Comparison of ENCODE assay signal across 8 cellular contexts in genomic region chrX:107628662-107629532, GRCh38. TPM values are rescaled to one million over a fixed set of nuclear protein-coding genes. Genes with fewer than 3 reads are reported as not detected.
DNase-seq lines count a peak whose midpoint lies in the region; ATAC-seq and TF ChIP-seq lines count a peak whose summit lies in the region.

No MANE protein-coding gene starts in this region.

- H3K4me3 ChIP-seq in endodermal cell (ENCODE audit: low read length) = peak overlapping the region; percentile 91
- peak overlapping the region; percentile 73 to 80 for H3K4me3 ChIP-seq in mucosa of rectum (ENCODE audit: low read length in 2 of 2)

- H3K27ac ChIP-seq in endodermal cell (ENCODE audit: low read depth, low read length) = peak overlapping the region; percentile 68
- H3K27ac ChIP-seq in mucosa of rectum (ENCODE audit: low read depth in 2 of 2, low read length in 2 of 2) = peak overlapping the region; percentile 55 to 57

- H3K36me3 ChIP-seq in endodermal cell (ENCODE audit: control insufficient read depth, insufficient read depth, low read length) (no peaks in the 10 kb centered on the region), mucosa of rectum (ENCODE audit: control insufficient read depth in 2 of 2, insufficient read depth in 2 of 2, low read length in 2 of 2) (no peaks in the 10 kb centered on the region)

- peaks cover 9% of the 10 kb centered on the region for H3K4me1 Mint-ChIP-seq in endodermal cell

- peaks cover 21% of the 10 kb centered on the region for H3K9me3 Mint-ChIP-seq in endodermal cell

- peak; percentile 35 for ATAC-seq in HG02885 (IDR thresholded peaks at IDR 0.05; ENCODE audit: poor library complexity, unreplicated experiment)

- H3K27me3 Mint-ChIP-seq in endodermal cell (ENCODE audit: insufficient read depth) = no peaks in the 10 kb centered on the region

- H3K9me3 ChIP-seq in endodermal cell (ENCODE audit: control insufficient read depth, low read length) (no peaks in the 10 kb centered on the region), mucosa of rectum (ENCODE audit: control insufficient read depth in 2 of 2, low read length in 2 of 2) (no peaks in the 10 kb centered on the region)

- H3K27me3 ChIP-seq in endodermal cell (ENCODE audit: control insufficient read depth, insufficient read depth, low read length, poor library complexity, severe bottlenecking) (no peaks in the 10 kb centered on the region), mucosa of rectum (ENCODE audit: control insufficient read depth in 2 of 2, insufficient read depth in 2 of 2, low read length in 2 of 2) (no peaks in the 10 kb centered on the region)

- H3K4me1 ChIP-seq in endodermal cell (ENCODE audit: control insufficient read depth, insufficient read depth, low read length) (no peaks in the 10 kb centered on the region), mucosa of rectum (ENCODE audit: control insufficient read depth in 2 of 2, insufficient read depth in 2 of 2, low read length in 2 of 2) (no peaks in the 10 kb centered on the region)

- no peak for TF ChIP-seq CTCF in endodermal cell (conservative IDR thresholded peaks at IDR 0.05)

- H3K27ac Mint-ChIP-seq in endodermal cell = peak overlapping the region; percentile 97

- peak in 2 of 3 experiments; percentile 5 to 10 for DNase-seq in activated CD8-positive, alpha-beta memory T cell treated with anti-CD3 and anti-CD28 coated beads for 48 hours (ENCODE audit: low read depth in 2 of 3, low spot score in 2 of 3)
- DNase-seq in activated CD8-positive, alpha-beta memory T cell treated with anti-CD3 and anti-CD28 coated beads for 24 hours = no peak
- peak; percentile 41 for DNase-seq in NCI-H2171 treated with DMSO at 0.1 percent for 48 hours (lab: John Stamatoyannopoulos, UW)
- DNase-seq in activated CD4-positive, alpha-beta T cell treated with anti-CD3 and anti-CD28 coated beads, Interleukin-2, amount 50 U/mL, for 48 hours = peak; percentile 43 to 48
- peak; percentile 80 for DNase-seq in endodermal cell
- DNase-seq in stimulated activated CD8-positive, alpha-beta memory T cell treated with anti-CD3 and anti-CD28 coated beads, Interleukin-7, amount 100 ng/mL, for 4 hours (ENCODE audit: low read depth in 2 of 2) = peak; percentile 9 to 12

- no peaks in the 10 kb centered on the region for H3K36me3 Mint-ChIP-seq in endodermal cell (ENCODE audit: low read depth)

- peak overlapping the region; percentile 88 for H3K4me3 Mint-ChIP-seq in endodermal cell

- 0% methylated on average over 6 to 24 of the region's 28 CpGs for WGBS in endodermal cell (ENCODE audit: insufficient coverage in 1 of 2, insufficient read length in 1 of 2), 2 experiments

- H3K9ac ChIP-seq in endodermal cell (ENCODE audit: extremely low read depth, low read length, poor library complexity, severe bottlenecking) = peak overlapping the region; percentile 80
- H3K9ac ChIP-seq in mucosa of rectum (ENCODE audit: low read depth in 1 of 2, low read length in 2 of 2) = peak overlapping the region; percentile 35 to 46

RNA-seq across cellular contexts. Expression of gene PRPS1, which starts 0.6 kb away (rescaled TPM):
- total RNA-seq in endodermal cell = 10 to 100 TPM; 51.6 to 62.7 TPM
- 54.2 TPM for polyA plus RNA-seq in endodermal cell (2013, experiment 1 of 2)
- 51.2 TPM for polyA plus RNA-seq in endodermal cell (2013, experiment 2 of 2)
